ENCODE assay signal across 8 cellular contexts in genomic region chr1:91572044-91572443, GRCh38.
DNase-seq lines count a peak whose midpoint lies in the region; ATAC-seq lines count a peak whose summit lies in the region.

No MANE protein-coding gene starts in this region.

- ATAC-seq in GM18517 (IDR thresholded peaks at IDR 0.05; ENCODE audit: unreplicated experiment) (peak; percentile 81), GM21576 (IDR thresholded peaks at IDR 0.05; ENCODE audit: unreplicated experiment) (peak; percentile 85), HG03442 (IDR thresholded peaks at IDR 0.05; ENCODE audit: unreplicated experiment) (peak; percentile 86), memory B cell (ENCODE audit: low read depth) (peak; percentile 90), GM21528 (IDR thresholded peaks at IDR 0.05; ENCODE audit: low FRiP score, unreplicated experiment) (no peak)

- DNase-seq in memory B cell (ENCODE audit: low spot score in 2 of 2) (peak; percentile 23 to 26), DMS153 treated with DMSO at 0.1 percent for 48 hours (lab: John Stamatoyannopoulos, UW; ENCODE audit: unreplicated experiment) (no peak), activated T-cell treated with anti-CD3 and anti-CD28 coated beads for 4 hours (no peak), superior temporal gyrus (ENCODE audit: extremely low spot score) (no peak)

- peak overlapping the region; percentile 77 for H3K27ac Mint-ChIP-seq in memory B cell

- H3K9me3 Mint-ChIP-seq in memory B cell = no peaks in the 10 kb centered on the region

- peak overlapping the region; percentile 57 for H3K4me3 Mint-ChIP-seq in memory B cell

- H3K4me1 Mint-ChIP-seq in memory B cell = peaks cover 35% of the 10 kb centered on the region

- H3K27me3 Mint-ChIP-seq in memory B cell = no peaks in the 10 kb centered on the region

- no peaks in the 10 kb centered on the region for H3K36me3 Mint-ChIP-seq in memory B cell

Comparison
In these comparisons a context has a peak if more than half of its experiments do, and no peak if none do; other contexts are left out.
1. DNase-seq: peak in memory B cell (2 of 2); none in DMS153 treated with DMSO at 0.1 percent for 48 hours (single experiment), activated T-cell treated with anti-CD3 and anti-CD28 coated beads for 4 hours (single experiment) and superior temporal gyrus (single experiment).